In genomic region chr9:34072868-34073590, GRCh38 we compare ENCODE assay signal across 1 cellular context.
TF ChIP-seq lines count a peak whose summit lies in the region.

No MANE protein-coding gene starts in this region.

TF ChIP-seq in HepG2, 621 proteins besides CTCF, POLR2A, EP300 and RAD21 (continues in another document):
- TF ChIP-seq ZNF260 (CRISPR knock-in tag; IDR thresholded peaks at IDR 0.05; ENCODE audit: borderline replicate concordance, low read depth), result no peak
- peak; percentile 67 for TF ChIP-seq ZEB1 (IDR thresholded peaks at IDR 0.05; ENCODE audit: insufficient replicate concordance, low read depth)
- TF ChIP-seq SRY (CRISPR knock-in tag; IDR thresholded peaks at IDR 0.05), result no peak
- no peak for TF ChIP-seq CBFB (CRISPR knock-in tag; IDR thresholded peaks at IDR 0.05)
- TF ChIP-seq FOXJ3 (CRISPR knock-in tag; IDR thresholded peaks at IDR 0.05; ENCODE audit: borderline replicate concordance), result peak; percentile 70; the same call in 1 of the 2 replicates
- TF ChIP-seq DNMT3B (CRISPR knock-in tag; conservative IDR thresholded peaks at IDR 0.05), result no peak
- no peak for TF ChIP-seq ZSCAN22 (CRISPR knock-in tag; IDR thresholded peaks at IDR 0.05)
- TF ChIP-seq, protein P1, sequence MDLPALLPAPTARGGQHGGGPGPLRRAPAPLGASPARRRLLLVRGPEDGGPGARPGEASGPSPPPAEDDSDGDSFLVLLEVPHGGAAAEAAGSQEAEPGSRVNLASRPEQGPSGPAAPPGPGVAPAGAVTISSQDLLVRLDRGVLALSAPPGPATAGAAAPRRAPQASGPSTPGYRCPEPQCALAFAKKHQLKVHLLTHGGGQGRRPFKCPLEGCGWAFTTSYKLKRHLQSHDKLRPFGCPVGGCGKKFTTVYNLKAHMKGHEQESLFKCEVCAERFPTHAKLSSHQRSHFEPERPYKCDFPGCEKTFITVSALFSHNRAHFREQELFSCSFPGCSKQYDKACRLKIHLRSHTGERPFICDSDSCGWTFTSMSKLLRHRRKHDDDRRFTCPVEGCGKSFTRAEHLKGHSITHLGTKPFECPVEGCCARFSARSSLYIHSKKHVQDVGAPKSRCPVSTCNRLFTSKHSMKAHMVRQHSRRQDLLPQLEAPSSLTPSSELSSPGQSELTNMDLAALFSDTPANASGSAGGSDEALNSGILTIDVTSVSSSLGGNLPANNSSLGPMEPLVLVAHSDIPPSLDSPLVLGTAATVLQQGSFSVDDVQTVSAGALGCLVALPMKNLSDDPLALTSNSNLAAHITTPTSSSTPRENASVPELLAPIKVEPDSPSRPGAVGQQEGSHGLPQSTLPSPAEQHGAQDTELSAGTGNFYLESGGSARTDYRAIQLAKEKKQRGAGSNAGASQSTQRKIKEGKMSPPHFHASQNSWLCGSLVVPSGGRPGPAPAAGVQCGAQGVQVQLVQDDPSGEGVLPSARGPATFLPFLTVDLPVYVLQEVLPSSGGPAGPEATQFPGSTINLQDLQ (CRISPR knock-in tag; IDR thresholded peaks at IDR 0.05), result no peak
- TF ChIP-seq ZNF451 (CRISPR knock-in tag; IDR thresholded peaks at IDR 0.05), result no peak
- TF ChIP-seq ZNF644 (CRISPR knock-in tag; IDR thresholded peaks at IDR 0.05; ENCODE audit: low read depth), result no peak
- TF ChIP-seq ATAD3A (CRISPR knock-in tag; IDR thresholded peaks at IDR 0.05), result no peak
- TF ChIP-seq BORCS8-MEF2B (CRISPR knock-in tag; IDR thresholded peaks at IDR 0.05), result no peak
- peak; percentile 49; the same call in 1 of the 2 replicates for TF ChIP-seq ARID3A (IDR thresholded peaks at IDR 0.05; ENCODE audit: low read depth, low read length)
- no peak for TF ChIP-seq REXO4 (CRISPR knock-in tag; IDR thresholded peaks at IDR 0.05; ENCODE audit: borderline replicate concordance)
- no peak for TF ChIP-seq EED (CRISPR knock-in tag; IDR thresholded peaks at IDR 0.05)
- no peak for TF ChIP-seq LRRFIP1 (CRISPR knock-in tag; conservative IDR thresholded peaks at IDR 0.05)
- peak; percentile 84 for TF ChIP-seq ATF3 (CRISPR knock-in tag; IDR thresholded peaks at IDR 0.05)
- TF ChIP-seq MXI1 (IDR thresholded peaks at IDR 0.05; ENCODE audit: borderline replicate concordance, low read depth, low read length), result 0 out of 3 replicates have a peak, but pooled peaks have one; percentile 43
- TF ChIP-seq JUNB (CRISPR knock-in tag; IDR thresholded peaks at IDR 0.05; ENCODE audit: borderline replicate concordance), result no peak; the same call in 1 of the 2 replicates
- TF ChIP-seq ZNF850 (CRISPR knock-in tag; conservative IDR thresholded peaks at IDR 0.05), result no peak
- no peak for TF ChIP-seq RELA (CRISPR knock-in tag; IDR thresholded peaks at IDR 0.05)
- TF ChIP-seq, protein P2, sequence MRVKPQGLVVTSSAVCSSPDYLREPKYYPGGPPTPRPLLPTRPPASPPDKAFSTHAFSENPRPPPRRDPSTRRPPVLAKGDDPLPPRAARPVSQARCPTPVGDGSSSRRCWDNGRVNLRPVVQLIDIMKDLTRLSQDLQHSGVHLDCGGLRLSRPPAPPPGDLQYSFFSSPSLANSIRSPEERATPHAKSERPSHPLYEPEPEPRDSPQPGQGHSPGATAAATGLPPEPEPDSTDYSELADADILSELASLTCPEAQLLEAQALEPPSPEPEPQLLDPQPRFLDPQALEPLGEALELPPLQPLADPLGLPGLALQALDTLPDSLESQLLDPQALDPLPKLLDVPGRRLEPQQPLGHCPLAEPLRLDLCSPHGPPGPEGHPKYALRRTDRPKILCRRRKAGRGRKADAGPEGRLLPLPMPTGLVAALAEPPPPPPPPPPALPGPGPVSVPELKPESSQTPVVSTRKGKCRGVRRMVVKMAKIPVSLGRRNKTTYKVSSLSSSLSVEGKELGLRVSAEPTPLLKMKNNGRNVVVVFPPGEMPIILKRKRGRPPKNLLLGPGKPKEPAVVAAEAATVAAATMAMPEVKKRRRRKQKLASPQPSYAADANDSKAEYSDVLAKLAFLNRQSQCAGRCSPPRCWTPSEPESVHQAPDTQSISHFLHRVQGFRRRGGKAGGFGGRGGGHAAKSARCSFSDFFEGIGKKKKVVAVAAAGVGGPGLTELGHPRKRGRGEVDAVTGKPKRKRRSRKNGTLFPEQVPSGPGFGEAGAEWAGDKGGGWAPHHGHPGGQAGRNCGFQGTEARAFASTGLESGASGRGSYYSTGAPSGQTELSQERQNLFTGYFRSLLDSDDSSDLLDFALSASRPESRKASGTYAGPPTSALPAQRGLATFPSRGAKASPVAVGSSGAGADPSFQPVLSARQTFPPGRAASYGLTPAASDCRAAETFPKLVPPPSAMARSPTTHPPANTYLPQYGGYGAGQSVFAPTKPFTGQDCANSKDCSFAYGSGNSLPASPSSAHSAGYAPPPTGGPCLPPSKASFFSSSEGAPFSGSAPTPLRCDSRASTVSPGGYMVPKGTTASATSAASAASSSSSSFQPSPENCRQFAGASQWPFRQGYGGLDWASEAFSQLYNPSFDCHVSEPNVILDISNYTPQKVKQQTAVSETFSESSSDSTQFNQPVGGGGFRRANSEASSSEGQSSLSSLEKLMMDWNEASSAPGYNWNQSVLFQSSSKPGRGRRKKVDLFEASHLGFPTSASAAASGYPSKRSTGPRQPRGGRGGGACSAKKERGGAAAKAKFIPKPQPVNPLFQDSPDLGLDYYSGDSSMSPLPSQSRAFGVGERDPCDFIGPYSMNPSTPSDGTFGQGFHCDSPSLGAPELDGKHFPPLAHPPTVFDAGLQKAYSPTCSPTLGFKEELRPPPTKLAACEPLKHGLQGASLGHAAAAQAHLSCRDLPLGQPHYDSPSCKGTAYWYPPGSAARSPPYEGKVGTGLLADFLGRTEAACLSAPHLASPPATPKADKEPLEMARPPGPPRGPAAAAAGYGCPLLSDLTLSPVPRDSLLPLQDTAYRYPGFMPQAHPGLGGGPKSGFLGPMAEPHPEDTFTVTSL (CRISPR knock-in tag; IDR thresholded peaks at IDR 0.05; ENCODE audit: borderline replicate concordance), result peak; percentile 48; the same call in 1 of the 2 replicates
- no peak for TF ChIP-seq SRSF9 (IDR thresholded peaks at IDR 0.05; ENCODE audit: borderline replicate concordance, insufficient read depth, low read depth, low read length, poor library complexity, severe bottlenecking)
- TF ChIP-seq SMAD3 (CRISPR knock-in tag; IDR thresholded peaks at IDR 0.05), result peak; percentile 69; the same call in 1 of the 2 replicates
- 0 out of 2 replicates have a peak, but pooled peaks have one; percentile 43 for TF ChIP-seq FOXA1 (IDR thresholded peaks at IDR 0.05)
- peak; percentile 96 for TF ChIP-seq FOXA1 (CRISPR knock-in tag; IDR thresholded peaks at IDR 0.05)
- no peak for TF ChIP-seq ZNF512 (CRISPR knock-in tag; IDR thresholded peaks at IDR 0.05)
- peak; percentile 52; the same call in 1 of the 2 replicates for TF ChIP-seq SALL1 (CRISPR knock-in tag; IDR thresholded peaks at IDR 0.05)
- no peak for TF ChIP-seq ELF1 (CRISPR knock-in tag; IDR thresholded peaks at IDR 0.05)
- no peak for TF ChIP-seq ZBTB7A (CRISPR knock-in tag; IDR thresholded peaks at IDR 0.05)
- peak; percentile 99 for TF ChIP-seq BHLHE40 (IDR thresholded peaks at IDR 0.05; ENCODE audit: low read length)
- TF ChIP-seq ZNF280D (CRISPR knock-in tag; IDR thresholded peaks at IDR 0.05), result no peak
- TF ChIP-seq CEBPG (CRISPR knock-in tag; IDR thresholded peaks at IDR 0.05), result peak; percentile 50
- TF ChIP-seq ZNF382 (CRISPR knock-in tag; IDR thresholded peaks at IDR 0.05; ENCODE audit: borderline replicate concordance), result no peak
- TF ChIP-seq ZBTB42 (CRISPR knock-in tag; IDR thresholded peaks at IDR 0.05), result no peak
- TF ChIP-seq, protein P3, sequence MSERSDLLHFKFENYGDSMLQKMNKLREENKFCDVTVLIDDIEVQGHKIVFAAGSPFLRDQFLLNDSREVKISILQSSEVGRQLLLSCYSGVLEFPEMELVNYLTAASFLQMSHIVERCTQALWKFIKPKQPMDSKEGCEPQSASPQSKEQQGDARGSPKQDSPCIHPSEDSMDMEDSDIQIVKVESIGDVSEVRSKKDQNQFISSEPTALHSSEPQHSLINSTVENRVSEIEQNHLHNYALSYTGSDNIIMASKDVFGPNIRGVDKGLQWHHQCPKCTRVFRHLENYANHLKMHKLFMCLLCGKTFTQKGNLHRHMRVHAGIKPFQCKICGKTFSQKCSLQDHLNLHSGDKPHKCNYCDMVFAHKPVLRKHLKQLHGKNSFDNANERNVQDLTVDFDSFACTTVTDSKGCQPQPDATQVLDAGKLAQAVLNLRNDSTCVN (CRISPR knock-in tag; IDR thresholded peaks at IDR 0.05; ENCODE audit: borderline replicate concordance), result no peak
- peak; percentile 54; the same call in 1 of the 2 replicates for TF ChIP-seq ZNF331 (CRISPR knock-in tag; IDR thresholded peaks at IDR 0.05)
- no peak for TF ChIP-seq ATRX (CRISPR knock-in tag; IDR thresholded peaks at IDR 0.05; ENCODE audit: borderline replicate concordance)
- peak; percentile 75; the same call in 1 of the 2 replicates for TF ChIP-seq MIER3 (CRISPR knock-in tag; IDR thresholded peaks at IDR 0.05; ENCODE audit: borderline replicate concordance)
- TF ChIP-seq HDAC6 (IDR thresholded peaks at IDR 0.05; ENCODE audit: low read depth, low read length), result no peak
- TF ChIP-seq ZNF883 (CRISPR knock-in tag; IDR thresholded peaks at IDR 0.05; ENCODE audit: not compliant biosample characterization), result no peak
- no peak for TF ChIP-seq ZNF710 (CRISPR knock-in tag; IDR thresholded peaks at IDR 0.05; ENCODE audit: borderline replicate concordance)
